In genomic region chr9:68705636-68706578, GRCh38 we compare ENCODE assay signal across 9 cellular contexts. TPM values are rescaled to one million over a fixed set of nuclear protein-coding genes. Genes with fewer than 3 reads are reported as not detected.
DNase-seq lines count a peak whose midpoint lies in the region; ATAC-seq lines count a peak whose summit lies in the region.
"Had no signal": no experiment of that assay in that cellular context is flagged by ENCODE, and none has a peak within 500 bp of the region (broad histone marks: within the 10 kb centered on the region; RNA-seq: fewer than 3 reads in every experiment).

No MANE protein-coding gene starts in this region.

- peak overlapping the region in 2 of 21 experiments; percentile 9 to 74 for H3K27ac ChIP-seq in skin epidermis
- H3K27ac ChIP-seq: SJSA1 had no signal

- no peaks in the 10 kb centered on the region for H3K9me3 ChIP-seq in iPS-18c (ENCODE audit: control insufficient read depth, insufficient read depth, low read length)
- H3K9me3 ChIP-seq: SJSA1 had no signal

- H3K4me3 ChIP-seq in iPS-18c (ENCODE audit: insufficient read depth, low read depth, low read length) (peak overlapping the region; percentile 68), skin epidermis (peak overlapping the region; percentile 35 to 65 (median 54))

- DNase-seq in Daoy (ENCODE audit: low read depth) (peak; percentile 21), M059J (ENCODE audit: low read depth) (peak; percentile 5), amniotic epithelial cell (ENCODE audit: low read depth) (peak; percentile 1), NCI-H128 (lab: John Stamatoyannopoulos, UW; ENCODE audit: unreplicated experiment) (no peak), T1000 (lab: John Stamatoyannopoulos, UW) (no peak)

- peak; percentile 3 for ATAC-seq in GM21515 (IDR thresholded peaks at IDR 0.05; ENCODE audit: unreplicated experiment)

RNA-seq across cellular contexts. Expression of gene PIP5K1B, which starts 0.9 kb away (rescaled TPM):
- total RNA-seq in Daoy (2014; rRNA removed; shearing (Covaris generic)) = 0.09 and 0.57 TPM in 2 replicates
- total RNA-seq in M059J (2014; rRNA removed; shearing (Covaris generic)) = not detected in 2 replicates
- total RNA-seq: SJSA1 had no signal

Comparison
In these comparisons a context has a peak if more than half of its experiments do, and no peak if none do; other contexts are left out.
1. DNase-seq: peak in Daoy (single experiment), M059J (single experiment) and amniotic epithelial cell (single experiment); none in NCI-H128 (single experiment) and T1000 (single experiment).